Comparison of ENCODE assay signal across 23 cellular contexts in the genomic region with DNA sequence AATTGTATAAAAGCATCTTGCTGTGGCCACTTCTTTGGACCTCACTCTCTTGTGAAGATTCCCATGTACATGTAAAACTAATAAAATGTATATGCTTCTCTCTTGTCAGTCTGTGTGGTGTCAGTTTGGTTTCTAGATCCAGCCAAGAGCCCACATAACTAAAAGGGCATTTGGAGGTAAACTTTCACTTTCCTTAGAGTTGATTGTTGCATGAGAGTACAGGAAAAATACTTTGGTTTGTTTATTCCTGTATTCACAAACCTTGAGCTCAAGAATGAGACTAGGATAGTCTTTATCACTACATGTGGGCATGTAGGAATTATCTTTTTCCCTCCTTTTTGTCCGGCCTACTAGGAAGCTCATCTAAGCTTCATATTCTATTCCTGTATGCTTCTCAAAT. TPM values are rescaled to one million over a fixed set of nuclear protein-coding genes. Genes with fewer than 3 reads are reported as not detected.
A peak's percentile ranks its signal among the peaks of the same experiment; 100 is the strongest.
DNase-seq lines count a peak whose midpoint lies in the region; ATAC-seq, FAIRE-seq and TF ChIP-seq lines count a peak whose summit lies in the region.
"Had no signal": no experiment of that assay in that cellular context is flagged by ENCODE, and none has a peak within 500 bp of the region (broad histone marks: within the 10 kb centered on the region; RNA-seq: fewer than 3 reads in every experiment).

No MANE protein-coding gene starts in this region.

- H3K27me3 Mint-ChIP-seq in natural killer cell treated with Interleukin-12 subunit alpha and Interleukin-12 subunit beta and Interleukin-15 and Interleukin-18, amount 100 ng/mL, for 72 hours, result no peaks in the 10 kb centered on the region
- H3K27me3 Mint-ChIP-seq: T-cell had no signal

- H3K4me3 Mint-ChIP-seq in natural killer cell treated with Interleukin-12 subunit alpha and Interleukin-12 subunit beta and Interleukin-15 and Interleukin-18, amount 100 ng/mL, for 72 hours, result no peak overlapping the region
- H3K4me3 Mint-ChIP-seq: neural progenitor cell, T-cell had no signal

- H3K27ac Mint-ChIP-seq in natural killer cell treated with Interleukin-12 subunit alpha and Interleukin-12 subunit beta and Interleukin-15 and Interleukin-18, amount 100 ng/mL, for 72 hours, result no peak overlapping the region
- H3K27ac Mint-ChIP-seq: neural progenitor cell, T-cell had no signal

- peaks cover 0 to 2% of the 10 kb centered on the region in 2 donors for H3K4me1 Mint-ChIP-seq in natural killer cell treated with Interleukin-12 subunit alpha and Interleukin-12 subunit beta and Interleukin-15 and Interleukin-18, amount 100 ng/mL, for 72 hours (ENCODE audit: low read depth in 2 of 2)
- H3K4me1 Mint-ChIP-seq: neural progenitor cell, T-cell had no signal

- H3K36me3 Mint-ChIP-seq in natural killer cell treated with Interleukin-12 subunit alpha and Interleukin-12 subunit beta and Interleukin-15 and Interleukin-18, amount 100 ng/mL, for 72 hours, result peaks cover 9% of the 10 kb centered on the region

- peak; percentile 35 for FAIRE-seq in D721Med (lab: Jason Lieb, UNC)
- FAIRE-seq: astrocyte, HTR-8/SVneo had no signal

- DNase-seq in D721Med (ENCODE audit: insufficient read length, low spot score) (no peak), MV-4-11 (lab: John Stamatoyannopoulos, UW) (peak; percentile 14), 8988T (no peak), SW 1271 (lab: John Stamatoyannopoulos, UW) (no peak), AML-193 (lab: John Stamatoyannopoulos, UW) (no peak)
- DNase-seq in natural killer cell treated with Interleukin-12 subunit alpha and Interleukin-12 subunit beta and Interleukin-15 and Interleukin-18, amount 100 ng/mL, for 72 hours (ENCODE audit: low spot score), result no peak
- DNase-seq: activated CD4-positive, alpha-beta T cell treated with anti-CD3 and anti-CD28 coated beads, Interleukin-2, amount 50 U/mL, for 4 hours; activated naive CD4-positive, alpha-beta T cell; cerebellar nuclear complex; effector CD4-positive, alpha-beta T cell; H7; Kasumi-1; NCI-H1417 treated with DMSO at 0.1 percent for 48 hours; NCI-H526; stimulated activated CD8-positive, alpha-beta memory T cell treated with anti-CD3 and anti-CD28 coated beads, Interleukin-4, amount 100 ng/mL, for 48 hours; substantia nigra; T-cell had no signal

- TF ChIP-seq CTCF in D721Med (IDR thresholded peaks at IDR 0.05; ENCODE audit: insufficient read depth, missing control alignments), result no peak

- ATAC-seq in GM19463 (IDR thresholded peaks at IDR 0.05; ENCODE audit: unreplicated experiment) (peak; percentile 44), HG02852 (IDR thresholded peaks at IDR 0.05; ENCODE audit: unreplicated experiment) (peak; percentile 64)
- no peak for ATAC-seq in natural killer cell treated with Interleukin-12 subunit alpha and Interleukin-12 subunit beta and Interleukin-15 and Interleukin-18, amount 100 ng/mL, for 72 hours
- ATAC-seq: Right ventricle myocardium inferior, T-cell had no signal

- peaks cover 3% of the 10 kb centered on the region for H3K9me3 Mint-ChIP-seq in natural killer cell treated with Interleukin-12 subunit alpha and Interleukin-12 subunit beta and Interleukin-15 and Interleukin-18, amount 100 ng/mL, for 72 hours
- H3K9me3 Mint-ChIP-seq: T-cell had no signal

RNA-seq across cellular contexts. Expression of gene KCTD3, which starts 50.9 kb away (rescaled TPM):
- total RNA-seq in natural killer cell treated with Interleukin-12 subunit alpha and Interleukin-12 subunit beta and Interleukin-15 and Interleukin-18, amount 100 ng/mL, for 72 hours, result 1 to 10 TPM; 5.6 to 6.1 TPM

Comparison
In these comparisons a context has a peak if more than half of its experiments do, and no peak if none do; other contexts are left out.
1. ATAC-seq: peak in GM19463 (single experiment) and HG02852 (single experiment); none in natural killer cell treated with Interleukin-12 subunit alpha and Interleukin-12 subunit beta and Interleukin-15 and Interleukin-18, amount 100 ng/mL, for 72 hours (0 of 2).